Comparison of ENCODE assay signal across 16 cellular contexts in the genomic region with DNA sequence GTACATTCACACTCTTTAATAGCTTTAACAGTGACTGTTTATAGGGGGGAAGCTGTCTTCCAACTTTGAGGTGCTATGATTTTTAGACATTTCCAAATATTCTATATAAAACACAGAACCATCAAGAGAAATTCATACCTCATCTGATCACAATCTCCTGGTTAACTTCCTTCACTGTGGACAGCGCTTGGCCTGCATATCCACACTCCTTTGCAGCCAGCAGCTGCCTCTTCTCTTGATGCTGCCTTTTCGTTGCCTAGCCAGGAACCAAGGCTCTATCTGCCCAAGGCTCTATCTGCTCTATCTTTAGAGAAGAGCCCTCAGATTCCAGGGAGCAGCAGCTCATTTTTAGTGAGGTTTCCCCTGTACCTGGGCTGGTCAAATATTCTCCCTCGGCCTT.
"Had no signal": no experiment of that assay in that cellular context is flagged by ENCODE, and none has a peak within 500 bp of the region (broad histone marks: within the 10 kb centered on the region; RNA-seq: fewer than 3 reads in every experiment).

No MANE protein-coding gene starts in this region.

- H3K27ac Mint-ChIP-seq: activated naive CD4-positive, alpha-beta T cell treated with anti-CD3 and anti-CD28 coated beads for 36 hours; natural killer cell treated with Interleukin-12 subunit alpha and Interleukin-12 subunit beta and Interleukin-15 and Interleukin-18, amount 100 ng/mL, for 72 hours had no signal

- H3K36me3 ChIP-seq: ascending aorta, right atrium auricular region, stomach, upper lobe of right lung had no signal

- H3K27ac ChIP-seq: ascending aorta, right atrium auricular region, stomach, testis, upper lobe of right lung had no signal

- H3K36me3 Mint-ChIP-seq: natural killer cell treated with Interleukin-12 subunit alpha and Interleukin-12 subunit beta and Interleukin-15 and Interleukin-18, amount 100 ng/mL, for 72 hours had no signal

- H3K4me3 Mint-ChIP-seq: activated naive CD4-positive, alpha-beta T cell treated with anti-CD3 and anti-CD28 coated beads for 36 hours; dendritic cell treated with granulocyte-macrophage colony-stimulating factor and Interleukin-4, amounts not matched to agents 40 ng/mL and 50 ng/mL, for 4 days; natural killer cell treated with Interleukin-12 subunit alpha and Interleukin-12 subunit beta and Interleukin-15 and Interleukin-18, amount 100 ng/mL, for 72 hours had no signal

- H3K9me3 ChIP-seq: ascending aorta, right atrium auricular region, stomach, testis, upper lobe of right lung had no signal

- H3K4me3 ChIP-seq: ascending aorta, right atrium auricular region, skin epidermis, stomach, testis, upper lobe of right lung had no signal

- DNase-seq: activated CD4-positive, CD25-positive, alpha-beta regulatory T cell treated with anti-CD3 and anti-CD28 coated beads, Interleukin-2, amount 50 U/mL, for 72 hours; activated naive CD4-positive, alpha-beta T cell treated with anti-CD3 and anti-CD28 coated beads for 36 hours; foreskin melanocyte; kidney glomerular epithelial cell; occipital lobe; stimulated activated CD4-positive, alpha-beta T cell treated with anti-CD3 and anti-CD28 coated beads, Interleukin-4, amount 100 ng/mL, for 4 hours; stimulated activated CD8-positive, alpha-beta memory T cell treated with anti-CD3 and anti-CD28 coated beads, Interleukin-4, amount 100 ng/mL, for 48 hours; stomach; testis; upper lobe of right lung had no signal

- H3K9me3 Mint-ChIP-seq: activated naive CD4-positive, alpha-beta T cell treated with anti-CD3 and anti-CD28 coated beads for 36 hours; dendritic cell treated with granulocyte-macrophage colony-stimulating factor and Interleukin-4, amounts not matched to agents 40 ng/mL and 50 ng/mL, for 4 days; natural killer cell treated with Interleukin-12 subunit alpha and Interleukin-12 subunit beta and Interleukin-15 and Interleukin-18, amount 100 ng/mL, for 72 hours had no signal

- FAIRE-seq: bronchial epithelial cell had no signal

- H3K27me3 ChIP-seq: ascending aorta, right atrium auricular region, stomach, testis, upper lobe of right lung had no signal
